8 cellular contexts compared by ENCODE assay signal in the genomic region with DNA sequence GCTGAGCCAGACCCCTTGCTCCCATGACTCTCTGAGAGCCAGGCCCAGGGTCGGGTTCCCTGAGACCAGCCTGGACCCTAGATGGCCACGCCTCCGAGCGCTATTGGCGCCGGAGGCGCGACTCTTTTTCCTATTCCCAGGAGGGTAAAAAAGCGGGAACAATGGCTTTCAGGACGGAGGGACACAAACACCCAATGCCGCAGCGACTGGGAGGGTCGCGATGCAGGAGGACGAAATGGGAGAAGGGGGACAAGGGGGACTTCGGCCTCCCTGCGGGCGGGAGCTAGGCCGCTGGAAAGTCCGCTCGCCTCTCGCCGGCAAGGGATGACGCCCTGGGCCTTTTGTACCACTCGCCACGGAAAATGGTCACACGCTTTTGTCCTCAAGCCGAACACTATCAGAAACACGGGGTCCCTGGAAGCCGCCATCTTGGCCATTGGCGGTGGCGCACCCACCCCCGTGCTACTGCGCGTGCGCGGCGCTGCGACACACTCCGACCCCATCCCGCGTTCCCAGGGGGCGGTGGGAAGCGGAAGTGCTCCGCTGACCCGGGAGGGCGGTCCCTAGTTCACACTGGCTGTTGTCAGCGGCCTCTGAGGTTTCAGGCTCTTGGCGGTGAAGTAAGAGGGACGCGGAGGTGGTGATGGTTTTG.
A peak's percentile ranks its signal among the peaks of the same experiment; 100 is the strongest.
DNase-seq lines count a peak whose midpoint lies in the region; ATAC-seq, FAIRE-seq and TF ChIP-seq lines count a peak whose summit lies in the region.

No MANE protein-coding gene starts in this region.

- TF ChIP-seq EP300 in H1 (IDR thresholded peaks at IDR 0.05; ENCODE audit: borderline replicate concordance in 1 of 2, low read depth in 2 of 2, low read length in 2 of 2), result no peak

- H3K36me3 ChIP-seq in CD8-positive, alpha-beta memory T cell (ENCODE audit: insufficient read depth, low read length), result no peaks in the 10 kb centered on the region
- H3K36me3 ChIP-seq in H1 (ENCODE audit: control insufficient read depth in 2 of 4, insufficient read depth in 4 of 4, low read length in 3 of 4) (peaks cover 0 to 10% (median 0%) of the 10 kb centered on the region in 4 experiments; a peak in 1 of 8 replicates), mesendoderm (ENCODE audit: control insufficient read depth, insufficient read depth, low read length) (no peaks in the 10 kb centered on the region)

- H2AK5ac ChIP-seq in H1 (ENCODE audit: low read depth, low read length) (no peak overlapping the region), mesendoderm (ENCODE audit: low read length) (no peak overlapping the region)

- H2BK5ac ChIP-seq in H1 (ENCODE audit: low read depth, low read length) (peak overlapping the region; percentile 92), mesendoderm (ENCODE audit: low read length) (no peak overlapping the region)

- H2BK20ac ChIP-seq in H1 (ENCODE audit: low read length), result no peak overlapping the region

- H2BK12ac ChIP-seq in H1 (ENCODE audit: low read depth, low read length), result no peak overlapping the region

- peaks cover 0 to 7% of the 10 kb centered on the region in 2 experiments; a peak in 1 of 4 replicates for H3K79me2 ChIP-seq in H1 (ENCODE audit: control insufficient read depth in 1 of 2, insufficient read depth in 2 of 2, low read length in 2 of 2)
- H3K79me2 ChIP-seq in mesendoderm (ENCODE audit: control insufficient read depth, insufficient read depth, low read length), result no peaks in the 10 kb centered on the region

- peak; percentile 80 to 91 (median 84) for DNase-seq in CD8-positive, alpha-beta memory T cell
- peak; percentile 21 for DNase-seq in NK-92 (lab: John Stamatoyannopoulos, UW; ENCODE audit: unreplicated experiment)
- DNase-seq in activated CD8-positive, alpha-beta memory T cell treated with anti-CD3 and anti-CD28 coated beads for 48 hours (ENCODE audit: low read depth in 2 of 3, low spot score in 2 of 3), result peak; percentile 54 to 75 (median 59)
- DNase-seq in H1 (ENCODE audit: low read depth in 1 of 2, low spot score in 2 of 2), result peak; percentile 39 to 84
- DNase-seq in mesendoderm, result peak; percentile 91
- DNase-seq in stimulated activated CD8-positive, alpha-beta memory T cell treated with anti-CD3 and anti-CD28 coated beads, Interleukin-12 subunit alpha, Interleukin-12 subunit beta, amount 100 ng/mL, for 4 hours (ENCODE audit: low read depth), result peak; percentile 75

- H3K9ac ChIP-seq in H1 (replicated peaks in 1 of 4; ENCODE audit: extremely low read depth in 1 of 4, low read depth in 3 of 4, low read length in 3 of 4) (peak overlapping the region; percentile 88 to 97 (median 91)), mesendoderm (ENCODE audit: low read length) (peak overlapping the region; percentile 89)

- peak overlapping the region; percentile 98; the same call in 1 of the 2 replicates for H4K8ac ChIP-seq in H1 (ENCODE audit: extremely low read depth, insufficient read depth, low read length)
- H4K8ac ChIP-seq in mesendoderm (ENCODE audit: low read depth, low read length), result no peak overlapping the region

- peaks cover 2% of the 10 kb centered on the region; the same call in 1 of the 2 replicates for H3K23me2 ChIP-seq in H1 (ENCODE audit: low read depth, low read length)

- H3K23ac ChIP-seq in H1 (ENCODE audit: insufficient read length) (no peak overlapping the region), mesendoderm (ENCODE audit: low read length) (peak overlapping the region; percentile 45)

- peak overlapping the region; percentile 83 for H3K4me3 ChIP-seq in CD8-positive, alpha-beta memory T cell (ENCODE audit: low read length)
- peak overlapping the region; percentile 72 to 90 (median 76) for H3K4me3 ChIP-seq in H1 (ENCODE audit: extremely low read depth in 1 of 4, insufficient read depth in 2 of 4, low read depth in 3 of 4, low read length in 4 of 4)
- peak overlapping the region; percentile 73 for H3K4me3 ChIP-seq in mesendoderm (ENCODE audit: low read length)

- CTCF ChIA-PET in CD8-positive, alpha-beta memory T cell (lab: Charles Lee), result no interaction called here
- CTCF ChIA-PET in H1 (lab: Charles Lee; ENCODE audit: partially characterized antibody), result no interaction called here

- H3K14ac ChIP-seq in H1 (ENCODE audit: insufficient read length), result no peak overlapping the region

- H4K5ac ChIP-seq in H1 (ENCODE audit: insufficient read length, low read depth, low read length) (peak overlapping the region; percentile 83), mesendoderm (ENCODE audit: low read length) (no peak overlapping the region)

- H3K4me2 ChIP-seq in H1 (ENCODE audit: insufficient read depth in 1 of 2, low read depth in 2 of 2, low read length in 2 of 2) (peak overlapping the region; percentile 74 to 76), mesendoderm (ENCODE audit: low read length) (peak overlapping the region; percentile 38)

- H3K27me3 Mint-ChIP-seq in CD8-positive, alpha-beta memory T cell, result peaks cover 0 to 6% of the 10 kb centered on the region in 2 donors

- 0% methylated on average over 5 of the region's 51 CpGs; no CpG with 5 or more reads in 1 of the 2 experiments for WGBS in H1 (ENCODE audit: extremely low coverage in 1 of 2, insufficient coverage in 1 of 2, insufficient read length in 1 of 2, insufficient replicate concordance in 2 of 2, low coverage in 1 of 2, low lambda C conversion rate in 2 of 2, missing lambda C conversion rate in 1 of 2), 2 experiments
- no CpG with 5 or more reads among the region's 51 CpGs for WGBS in mesendoderm (ENCODE audit: extremely low coverage, insufficient coverage, low lambda C conversion rate)

- H3K4ac ChIP-seq in H1 (replicated peaks; ENCODE audit: insufficient read length, low read depth, low read length) (peak overlapping the region; percentile 96), mesendoderm (ENCODE audit: low read depth, low read length) (peak overlapping the region; percentile 56)

- POLR2A ChIA-PET in CD8-positive, alpha-beta memory T cell (lab: Charles Lee), result no interaction called here
- POLR2A ChIA-PET in H1 (lab: Charles Lee; ENCODE audit: partially characterized antibody), result interaction anchor here (1.2 to 1.5 kb wide), 2 partner anchors 12 to 28 kb away, joined by 3 read pairs; no protein-coding TSS in a partner anchor

- H3K27ac ChIP-seq in CD8-positive, alpha-beta memory T cell (ENCODE audit: low read depth, low read length), result peak overlapping the region; percentile 79
- peak overlapping the region; percentile 98 for H3K27ac ChIP-seq in H1 (ENCODE audit: low read depth, low read length)
- peak overlapping the region; percentile 80 for H3K27ac ChIP-seq in mesendoderm (ENCODE audit: low read depth, low read length)

- FAIRE-seq in H1 (lab: Jason Lieb, UNC), result no peak

- peak; percentile 67 to 95 for TF ChIP-seq POLR2A in H1 (IDR thresholded peaks at IDR 0.05; ENCODE audit: control extremely low read depth in 1 of 2, low read depth in 2 of 2, low read length in 2 of 2)

- H3K36me3 Mint-ChIP-seq in CD8-positive, alpha-beta memory T cell, result peaks cover 0 to 22% (median 0%) of the 10 kb centered on the region in 3 donors

- H3K9me3 Mint-ChIP-seq in CD8-positive, alpha-beta memory T cell, result no peaks in the 10 kb centered on the region

- H2BK15ac ChIP-seq in H1 (ENCODE audit: low read length) (no peak overlapping the region), mesendoderm (replicated peaks; ENCODE audit: low read depth) (no peak overlapping the region)

- peak overlapping the region; percentile 95 for H2AFZ ChIP-seq in H1 (ENCODE audit: low read length)

- H3K4me1 ChIP-seq in CD8-positive, alpha-beta memory T cell (ENCODE audit: insufficient read depth, low read length), result peaks cover 6% of the 10 kb centered on the region
- peaks cover 0 to 3% (median 1%) of the 10 kb centered on the region in 4 experiments; a peak in 2 of 7 replicates for H3K4me1 ChIP-seq in H1 (replicated peaks in 1 of 4; ENCODE audit: control insufficient read depth in 3 of 4, insufficient read depth in 4 of 4, low read length in 3 of 4)
- no peaks in the 10 kb centered on the region for H3K4me1 ChIP-seq in mesendoderm (ENCODE audit: control insufficient read depth, low read depth, low read length)

- H2BK120ac ChIP-seq in H1 (replicated peaks; ENCODE audit: low read depth, low read length) (no peak overlapping the region), mesendoderm (ENCODE audit: low read depth, low read length) (no peak overlapping the region)

- peaks cover 6 to 24% (median 8%) of the 10 kb centered on the region in 3 donors for H3K4me1 Mint-ChIP-seq in CD8-positive, alpha-beta memory T cell

- no peaks in the 10 kb centered on the region for H3K9me3 ChIP-seq in CD8-positive, alpha-beta memory T cell (ENCODE audit: low read length)
- H3K9me3 ChIP-seq in H1 (ENCODE audit: insufficient read depth in 2 of 2, low read depth in 1 of 2, low read length in 1 of 2), result no peaks in the 10 kb centered on the region

- TF ChIP-seq CTCF in H1 (IDR thresholded peaks at IDR 0.05; ENCODE audit: control extremely low read depth in 1 of 3, insufficient read depth in 1 of 3, low read depth in 1 of 3, low read length in 3 of 3), result no peak

- ATAC-seq in GM19452 (IDR thresholded peaks at IDR 0.05; ENCODE audit: unreplicated experiment) (peak; percentile 97), HG03571 (IDR thresholded peaks at IDR 0.05; ENCODE audit: unreplicated experiment) (peak; percentile 95)

- peak overlapping the region; percentile 83 for H3K18ac ChIP-seq in H1 (ENCODE audit: extremely low read depth, low read length)
- peak overlapping the region; percentile 54 for H3K18ac ChIP-seq in mesendoderm (ENCODE audit: low read length)

- H4K91ac ChIP-seq in H1 (replicated peaks; ENCODE audit: insufficient read length, low read length), result peak overlapping the region; percentile 94

- TF ChIP-seq RAD21 in H1 (IDR thresholded peaks at IDR 0.05 in 1 of 2, conservative IDR thresholded peaks at IDR 0.05 in 1 of 2; ENCODE audit: low read depth in 2 of 2, low read length in 2 of 2), result no peak

- H3K27me3 ChIP-seq in CD8-positive, alpha-beta memory T cell (ENCODE audit: insufficient read depth, low read length, poor library complexity, severe bottlenecking), result no peaks in the 10 kb centered on the region
- H3K27me3 ChIP-seq in H1 (replicated peaks in 1 of 4; ENCODE audit: control insufficient read depth in 3 of 4, extremely low read depth in 1 of 4, insufficient read depth in 3 of 4, low read length in 3 of 4) (no peaks in the 10 kb centered on the region), mesendoderm (ENCODE audit: insufficient read depth, low read length, poor library complexity) (no peaks in the 10 kb centered on the region)

- H3K56ac ChIP-seq in H1 (replicated peaks; ENCODE audit: insufficient read length, low read depth, low read length), result peak overlapping the region; percentile 84
- peak overlapping the region; percentile 94 for H3K56ac ChIP-seq in mesendoderm (ENCODE audit: low read length)

- peak overlapping the region; percentile 81 to 94 (median 85) for H3K4me3 Mint-ChIP-seq in CD8-positive, alpha-beta memory T cell

- H3K79me1 ChIP-seq in H1 (ENCODE audit: low read depth, low read length), result no peaks in the 10 kb centered on the region
- H3K79me1 ChIP-seq in mesendoderm (ENCODE audit: low read length), result no peaks in the 10 kb centered on the region

- H3K27ac Mint-ChIP-seq in CD8-positive, alpha-beta memory T cell, result peak overlapping the region; percentile 87 to 96 (median 95)

- no peaks in the 10 kb centered on the region for H4K20me1 ChIP-seq in H1 (replicated peaks in 1 of 2; ENCODE audit: control insufficient read depth in 1 of 2, insufficient read depth in 2 of 2, low read length in 2 of 2)

TF ChIP-seq in H1, 55 proteins besides CTCF, POLR2A, EP300 and RAD21 (continues in another document):
- TF ChIP-seq CBX8 (IDR thresholded peaks at IDR 0.05; ENCODE audit: borderline replicate concordance, low read depth, low read length), result no peak

Comparison
In these comparisons a context has a peak if more than half of its experiments do, and no peak if none do; other contexts are left out.
1. Peak in every context shown above with its lines: DNase-seq, ATAC-seq, H3K4me3 ChIP-seq and H3K27ac ChIP-seq.
2. DNase-seq: peak in every context shown above with its lines; median percentile 91 in mesendoderm; 84 in CD8-positive, alpha-beta memory T cell; 75 in stimulated activated CD8-positive, alpha-beta memory T cell treated with anti-CD3 and anti-CD28 coated beads, Interleukin-12 subunit alpha, Interleukin-12 subunit beta, amount 100 ng/mL, for 4 hours; 62 in H1; 59 in activated CD8-positive, alpha-beta memory T cell treated with anti-CD3 and anti-CD28 coated beads for 48 hours; 21 in NK-92.